Comparison of ENCODE assay signal across 9 cellular contexts in the genomic region with DNA sequence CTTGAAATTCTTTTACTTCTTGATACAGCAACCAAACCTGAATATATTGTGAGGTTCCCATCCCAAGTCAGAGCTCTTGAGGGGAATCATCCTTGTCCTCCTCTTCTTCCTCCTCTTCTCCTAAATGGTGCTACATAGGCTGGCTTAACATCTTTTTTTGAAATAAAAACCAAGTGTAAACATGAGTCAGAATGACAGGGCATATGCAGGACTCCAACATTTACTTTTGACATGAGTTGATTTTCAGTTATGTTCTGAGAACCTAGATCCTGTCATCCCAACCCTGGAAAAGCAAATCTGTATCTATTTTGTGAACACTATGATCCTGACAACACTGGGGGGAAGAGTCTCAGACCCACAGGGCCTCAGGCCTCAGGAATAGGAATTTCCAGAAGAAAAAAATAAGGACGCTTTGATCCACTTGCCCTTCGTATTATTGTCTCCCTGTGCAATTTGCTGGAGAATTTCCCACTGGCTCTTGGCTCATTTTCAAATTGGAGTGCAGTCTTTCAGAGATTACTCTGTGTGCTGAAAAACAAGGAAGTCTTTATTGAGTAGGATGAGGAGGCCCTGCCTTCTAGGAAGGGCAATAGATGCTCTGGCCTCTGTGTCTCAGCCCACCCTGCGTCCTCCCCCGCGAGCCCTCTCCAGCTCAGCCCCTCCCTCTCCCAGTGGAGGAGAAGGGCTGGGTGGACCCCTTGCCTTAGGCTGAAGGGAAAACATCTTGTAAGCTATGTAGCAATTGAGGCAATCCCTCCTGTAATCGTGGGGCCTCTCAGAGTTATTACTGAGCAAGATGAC.
DNase-seq lines count a peak whose midpoint lies in the region; ATAC-seq and TF ChIP-seq lines count a peak whose summit lies in the region.
"Had no signal": no experiment of that assay in that cellular context is flagged by ENCODE, and none has a peak within 500 bp of the region (broad histone marks: within the 10 kb centered on the region; RNA-seq: fewer than 3 reads in every experiment).

No MANE protein-coding gene starts in this region.

- no peaks in the 10 kb centered on the region for H3K9me2 ChIP-seq in Loucy (replicated peaks; ENCODE audit: low read depth, low read length)

- TF ChIP-seq POLR2A in thyroid gland (IDR thresholded peaks at IDR 0.05), result no peak

- TF ChIP-seq CTCF in Loucy (conservative IDR thresholded peaks at IDR 0.05; ENCODE audit: low read length), result no peak
- no peak for TF ChIP-seq CTCF in thyroid gland (IDR thresholded peaks at IDR 0.05)

- H3K4me3 ChIP-seq in Loucy (ENCODE audit: low read length, poor library complexity, severe bottlenecking) (no peak overlapping the region), thyroid gland (replicated peaks in 1 of 3) (no peak overlapping the region)
- H3K4me3 ChIP-seq: lung had no signal

- H3K9me3 ChIP-seq in Loucy (ENCODE audit: insufficient read depth, low read depth, low read length) (no peaks in the 10 kb centered on the region; the same call in 1 of the 2 replicates), thyroid gland (no peaks in the 10 kb centered on the region)

- intact Hi-C loops in thyroid gland (cut with DNase I), result no loop called here

- no peaks in the 10 kb centered on the region for H3F3A ChIP-seq in Loucy (ENCODE audit: low read depth)

- H4K20me1 ChIP-seq in Loucy (ENCODE audit: insufficient read depth, low read length, poor library complexity, severe bottlenecking), result no peaks in the 10 kb centered on the region

- H3K27me3 ChIP-seq in Loucy (ENCODE audit: insufficient read depth, low read length, poor library complexity, severe bottlenecking) (no peaks in the 10 kb centered on the region), thyroid gland (no peaks in the 10 kb centered on the region)

- H3K4me2 ChIP-seq in Loucy (ENCODE audit: low read depth, low read length, poor library complexity, severe bottlenecking), result no peak overlapping the region

- DNase-seq in cerebellum (ENCODE audit: low spot score) (peak; percentile 29), lung microvascular endothelial cell (ENCODE audit: low read depth in 2 of 2) (peak; percentile 2 to 4), thyroid gland (peak; percentile 16 to 27), DMS79 treated with DMSO at 0.1 percent for 48 hours (lab: John Stamatoyannopoulos, UW) (no peak), NCI-H2081 (lab: John Stamatoyannopoulos, UW) (no peak)
- DNase-seq: GF-D8 had no signal

- H3K4me1 ChIP-seq in Loucy (ENCODE audit: insufficient read depth, low read length, poor library complexity, severe bottlenecking), result no peaks in the 10 kb centered on the region
- peaks cover 6 to 15% of the 10 kb centered on the region in 2 donors for H3K4me1 ChIP-seq in thyroid gland

- H3K27ac ChIP-seq in thyroid gland, result no peak overlapping the region

- ATAC-seq in HG03039 (IDR thresholded peaks at IDR 0.05; ENCODE audit: unreplicated experiment), result no peak

- H3K36me3 ChIP-seq in Loucy (ENCODE audit: insufficient read depth, low read length) (no peaks in the 10 kb centered on the region), thyroid gland (no peaks in the 10 kb centered on the region)

- 36 to 40% methylated on average over 6 of the region's 6 CpGs for WGBS in thyroid gland, 2 donors

- H2AFZ ChIP-seq in Loucy (ENCODE audit: low read length), result 0 out of 2 replicates have a peak overlapping the region, but pooled peaks have one; percentile 62

- no peaks in the 10 kb centered on the region for H3K79me2 ChIP-seq in Loucy (ENCODE audit: insufficient read depth, low read length)

- H3K9ac ChIP-seq in Loucy (ENCODE audit: low read depth, low read length, poor library complexity, severe bottlenecking), result no peak overlapping the region

Comparison
In these comparisons a context has a peak if more than half of its experiments do, and no peak if none do; other contexts are left out.
1. DNase-seq: peak in cerebellum (single experiment), lung microvascular endothelial cell (2 of 2) and thyroid gland (2 of 2); none in DMS79 treated with DMSO at 0.1 percent for 48 hours (single experiment) and NCI-H2081 (0 of 2).